27 cellular contexts compared by ENCODE assay signal in genomic region chr7:30349816-30350215, GRCh38.
DNase-seq lines count a peak whose midpoint lies in the region; ATAC-seq and TF ChIP-seq lines count a peak whose summit lies in the region.
"Had no signal": no experiment of that assay in that cellular context is flagged by ENCODE, and none has a peak within 500 bp of the region (broad histone marks: within the 10 kb centered on the region; RNA-seq: fewer than 3 reads in every experiment).

No MANE protein-coding gene starts in this region.

- DNase-seq in stimulated activated naive CD8-positive, alpha-beta T cell treated with anti-CD3 and anti-CD28 coated beads, Interleukin-15, Interleukin-2, amounts not matched to agents 100 U/mL and 50 U/mL, for 24 hours: no peak
- no peak for DNase-seq in PC-9
- DNase-seq in hepatocyte (ENCODE audit: low spot score): no peak
- no peak for DNase-seq in NCI-H1048 (lab: John Stamatoyannopoulos, UW)
- no peak for DNase-seq in retina
- DNase-seq in Kasumi-1 (lab: John Stamatoyannopoulos, UW): no peak
- DNase-seq: activated CD4-positive, alpha-beta T cell treated with anti-CD3 and anti-CD28 coated beads, Interleukin-2, amount 50 U/mL, for 48 hours; activated naive CD8-positive, alpha-beta T cell treated with anti-CD3 and anti-CD28 coated beads for 36 hours; COR-L47; dermis blood vessel endothelial cell; DMS79; GF-D8; HCEC 1CT; hypothalamus; mesenchymal stem cell; NCI-H1092; NCI-H187; psoas muscle; T-helper 1 cell had no signal

- H3K27me3 Mint-ChIP-seq in stimulated activated naive CD8-positive, alpha-beta T cell treated with anti-CD3 and anti-CD28 coated beads, Interleukin-15, Interleukin-2, amounts not matched to agents 100 ng/mL and 50 ng/mL, for 24 hours: no peaks in the 10 kb centered on the region
- H3K27me3 Mint-ChIP-seq: activated naive CD8-positive, alpha-beta T cell treated with anti-CD3 and anti-CD28 coated beads for 36 hours; B cell had no signal

- POLR2A ChIA-PET in PC-9 (lab: Charles Lee; ENCODE audit: unreplicated experiment): interaction anchor here (0.7 kb wide), 1 partner anchor 178 kb away, joined by 4 read pairs; no protein-coding TSS in a partner anchor

- TF ChIP-seq CTCF in PC-9 (conservative IDR thresholded peaks at IDR 0.05) (no peak), hepatocyte (IDR thresholded peaks at IDR 0.05; ENCODE audit: poor library complexity) (no peak)

- no peaks in the 10 kb centered on the region for H3K36me3 ChIP-seq in PC-9 (ENCODE audit: low read depth)
- no peaks in the 10 kb centered on the region for H3K36me3 ChIP-seq in hepatocyte (replicated peaks; ENCODE audit: insufficient read depth, low read depth)
- H3K36me3 ChIP-seq: ascending aorta, SJSA1, tibial nerve had no signal

- CTCF ChIA-PET in PC-9 (lab: Charles Lee): interaction anchor here (0.7 kb wide), 1 partner anchor 47 kb away, joined by 3 read pairs; no protein-coding TSS in a partner anchor

- peak overlapping the region; percentile 61 for H3K4me2 ChIP-seq in PC-9
- no peak overlapping the region for H3K4me2 ChIP-seq in hepatocyte

- no TSS peak for BruUV-seq in PC-9 (replicated peaks; lab: Mats Ljungman, UMichigan)

- H3K4me3 ChIP-seq in PC-9 (no peak overlapping the region), hepatocyte (no peak overlapping the region)
- H3K4me3 ChIP-seq: ascending aorta, psoas muscle, SJSA1, tibial nerve had no signal

- peak overlapping the region; percentile 21 for H3K27ac Mint-ChIP-seq in stimulated activated naive CD8-positive, alpha-beta T cell treated with anti-CD3 and anti-CD28 coated beads, Interleukin-15, Interleukin-2, amounts not matched to agents 100 ng/mL and 50 ng/mL, for 24 hours
- H3K27ac Mint-ChIP-seq: activated naive CD8-positive, alpha-beta T cell treated with anti-CD3 and anti-CD28 coated beads for 36 hours had no signal

- H3K36me3 Mint-ChIP-seq in stimulated activated naive CD8-positive, alpha-beta T cell treated with anti-CD3 and anti-CD28 coated beads, Interleukin-15, Interleukin-2, amounts not matched to agents 100 ng/mL and 50 ng/mL, for 24 hours (ENCODE audit: low read depth): no peaks in the 10 kb centered on the region
- H3K36me3 Mint-ChIP-seq: activated naive CD8-positive, alpha-beta T cell treated with anti-CD3 and anti-CD28 coated beads for 36 hours had no signal

- H3K4me1 Mint-ChIP-seq in stimulated activated naive CD8-positive, alpha-beta T cell treated with anti-CD3 and anti-CD28 coated beads, Interleukin-15, Interleukin-2, amounts not matched to agents 100 ng/mL and 50 ng/mL, for 24 hours (ENCODE audit: low read depth): peaks cover 67% of the 10 kb centered on the region

- peaks cover 26% of the 10 kb centered on the region for H3F3A ChIP-seq in PC-9 (ENCODE audit: insufficient read depth, low read depth)

- no peaks in the 10 kb centered on the region for H3K9me2 ChIP-seq in PC-9 (ENCODE audit: insufficient read depth)
- H3K9me2 ChIP-seq in hepatocyte (replicated peaks; ENCODE audit: insufficient read depth): no peaks in the 10 kb centered on the region

- H3K79me2 ChIP-seq in PC-9 (ENCODE audit: low read depth) (peaks cover 80% of the 10 kb centered on the region), hepatocyte (peaks cover 71% of the 10 kb centered on the region)

- H3K27me3 ChIP-seq in PC-9 (ENCODE audit: insufficient read depth, low read depth) (no peaks in the 10 kb centered on the region), hepatocyte (no peaks in the 10 kb centered on the region)
- H3K27me3 ChIP-seq: ascending aorta, SJSA1, tibial nerve had no signal

- H3K4me1 ChIP-seq in PC-9 (replicated peaks; ENCODE audit: insufficient read depth) (peaks cover 37% of the 10 kb centered on the region), hepatocyte (ENCODE audit: insufficient read depth) (no peaks in the 10 kb centered on the region)

- H3K4me3 Mint-ChIP-seq in stimulated activated naive CD8-positive, alpha-beta T cell treated with anti-CD3 and anti-CD28 coated beads, Interleukin-15, Interleukin-2, amounts not matched to agents 100 ng/mL and 50 ng/mL, for 24 hours: no peak overlapping the region
- H3K4me3 Mint-ChIP-seq: activated naive CD8-positive, alpha-beta T cell treated with anti-CD3 and anti-CD28 coated beads for 36 hours; B cell had no signal

- H2AFZ ChIP-seq in PC-9: no peak overlapping the region
- no peak overlapping the region for H2AFZ ChIP-seq in hepatocyte

- no peaks in the 10 kb centered on the region for H3K9me3 Mint-ChIP-seq in stimulated activated naive CD8-positive, alpha-beta T cell treated with anti-CD3 and anti-CD28 coated beads, Interleukin-15, Interleukin-2, amounts not matched to agents 100 ng/mL and 50 ng/mL, for 24 hours
- H3K9me3 Mint-ChIP-seq: activated naive CD8-positive, alpha-beta T cell treated with anti-CD3 and anti-CD28 coated beads for 36 hours had no signal

- no peaks in the 10 kb centered on the region for H4K20me1 ChIP-seq in PC-9 (ENCODE audit: insufficient read depth)
- no peaks in the 10 kb centered on the region for H4K20me1 ChIP-seq in hepatocyte (ENCODE audit: insufficient read depth, poor library complexity, severe bottlenecking)

- ATAC-seq in stimulated activated naive CD8-positive, alpha-beta T cell treated with anti-CD3 and anti-CD28 coated beads, Interleukin-15, Interleukin-2, amounts not matched to agents 100 U/mL and 50 U/mL, for 24 hours: no peak
- no peak for ATAC-seq in GM19397 (IDR thresholded peaks at IDR 0.05; ENCODE audit: unreplicated experiment)
- ATAC-seq: activated CD4-positive, CD25-positive, alpha-beta regulatory T cell treated with anti-CD3 and anti-CD28 coated beads, Interleukin-2, amount 50 U/mL, for 24 hours; left lobe of liver; psoas muscle had no signal

- H3K9me3 ChIP-seq in PC-9 (ENCODE audit: insufficient read depth, low read depth) (no peaks in the 10 kb centered on the region), hepatocyte (ENCODE audit: low read depth) (no peaks in the 10 kb centered on the region)
- H3K9me3 ChIP-seq: ascending aorta, psoas muscle, SJSA1, tibial nerve had no signal

- intact Hi-C loops in PC-9 (cut with micrococcal nuclease; ENCODE audit: unreplicated experiment): no loop called here

- peak overlapping the region; percentile 81 for H3K27ac ChIP-seq in PC-9
- H3K27ac ChIP-seq in hepatocyte: peak overlapping the region; percentile 8
- H3K27ac ChIP-seq: psoas muscle, SJSA1 had no signal
